Comparison of ENCODE assay signal across 8 cellular contexts in genomic region chr11:110479445-110480101, GRCh38. TPM values are rescaled to one million over a fixed set of nuclear protein-coding genes. Genes with fewer than 3 reads are reported as not detected.
DNase-seq lines count a peak whose midpoint lies in the region; ATAC-seq and TF ChIP-seq lines count a peak whose summit lies in the region.

No MANE protein-coding gene starts in this region.

- H3K36me3 ChIP-seq in muscle layer of duodenum (ENCODE audit: control insufficient read depth in 1 of 2, insufficient read depth in 2 of 2, low read length in 2 of 2) (no peaks in the 10 kb centered on the region), esophagus muscularis mucosa (no peaks in the 10 kb centered on the region)

- intact Hi-C loops in esophagus muscularis mucosa (cut with DNase I), result no loop called here

- TF ChIP-seq CTCF in cardiac fibroblast (IDR thresholded peaks at IDR 0.05; ENCODE audit: low read depth, low read length), result no peak
- no peak for TF ChIP-seq CTCF in esophagus muscularis mucosa (IDR thresholded peaks at IDR 0.05)

- H3K4me3 ChIP-seq in cardiac fibroblast (replicated peaks in 1 of 2; ENCODE audit: low read depth in 2 of 2, low read length in 2 of 2) (no peak overlapping the region), muscle layer of duodenum (ENCODE audit: low read depth in 1 of 2, low read length in 2 of 2) (peak overlapping the region in 1 of 2 donors; percentile 14), esophagus muscularis mucosa (no peak overlapping the region)

- in situ Hi-C loops in G401 (cut with HindIII; ENCODE audit: low sequenced_read_pairs), result no loop called here

- H3K9me3 ChIP-seq in muscle layer of duodenum (ENCODE audit: control insufficient read depth in 1 of 2, low read length in 2 of 2) (no peaks in the 10 kb centered on the region), esophagus muscularis mucosa (no peaks in the 10 kb centered on the region)

- TF ChIP-seq POLR2A in esophagus muscularis mucosa (IDR thresholded peaks at IDR 0.05; ENCODE audit: low read depth), result no peak

- H3K4me1 ChIP-seq in muscle layer of duodenum (ENCODE audit: control insufficient read depth in 1 of 2, insufficient read depth in 2 of 2, low read length in 2 of 2) (peaks cover 0 to 9% of the 10 kb centered on the region in 2 donors), esophagus muscularis mucosa (peaks cover 0 to 27% (median 21%) of the 10 kb centered on the region in 4 donors)

- 75% methylated on average over 3 of the region's 3 CpGs for WGBS in esophagus muscularis mucosa

- H3K27me3 ChIP-seq in muscle layer of duodenum (ENCODE audit: low read depth, low read length), result no peaks in the 10 kb centered on the region
- H3K27me3 ChIP-seq in esophagus muscularis mucosa, result no peaks in the 10 kb centered on the region

- ATAC-seq in GM19467 (IDR thresholded peaks at IDR 0.05; ENCODE audit: unreplicated experiment), result no peak

- no peak for TF ChIP-seq EP300 in esophagus muscularis mucosa (IDR thresholded peaks at IDR 0.05)

- H3K27ac ChIP-seq in muscle layer of duodenum (ENCODE audit: low read length) (peak overlapping the region; percentile 19), esophagus muscularis mucosa (replicated peaks in 1 of 4) (no peak overlapping the region)

- peak; percentile 24 for DNase-seq in G401 (ENCODE audit: low spot score)
- DNase-seq in NCI-H2227 (lab: John Stamatoyannopoulos, UW; ENCODE audit: unreplicated experiment), result peak; percentile 68
- peak; percentile 53 to 56 for DNase-seq in cardiac fibroblast (ENCODE audit: low read depth in 2 of 2)
- DNase-seq in activated T-cell treated with anti-CD3 and anti-CD28 coated beads for 4 hours, result no peak
- DNase-seq in esophagus muscularis mucosa (ENCODE audit: extremely low spot score), result no peak
- DNase-seq in GM19238 (ENCODE audit: insufficient read length, low spot score), result no peak

RNA-seq across cellular contexts. Expression of gene FDX1, which starts 49.8 kb away (rescaled TPM):
- 17.6 and 19.8 TPM in 2 replicates for total RNA-seq in G401 (2014; rRNA removed; shearing (Covaris generic))
- total RNA-seq in esophagus muscularis mucosa, result 10 to 100 TPM; 12.0 to 15.7 (median 13.6) TPM

Comparison
In these comparisons a context has a peak if more than half of its experiments do, and no peak if none do; other contexts are left out.
1. DNase-seq: peak in G401 (single experiment), NCI-H2227 (single experiment) and cardiac fibroblast (2 of 2); none in activated T-cell treated with anti-CD3 and anti-CD28 coated beads for 4 hours (single experiment), esophagus muscularis mucosa (single experiment) and GM19238 (single experiment).